In genomic region chr11:119030329-119031047, GRCh38 we compare ENCODE assay signal across 1 cellular context.
A peak's percentile ranks its signal among the peaks of the same experiment; 100 is the strongest.
TF ChIP-seq lines count a peak whose summit lies in the region.

Gene SLC37A4, minus strand, starts transcription at chr11:119030877.

TF ChIP-seq in HepG2, 621 proteins besides CTCF, POLR2A, EP300 and RAD21 (continued from another document and continues in another):
- TF ChIP-seq ETV6 (CRISPR knock-in tag; conservative IDR thresholded peaks at IDR 0.05) (no peak), NFRKB (IDR thresholded peaks at IDR 0.05) (no peak), MLXIP (CRISPR knock-in tag; IDR thresholded peaks at IDR 0.05; ENCODE audit: borderline replicate concordance) (0 out of 2 replicates have a peak, but pooled peaks have one; percentile 7), RCOR2 (CRISPR knock-in tag; IDR thresholded peaks at IDR 0.05) (0 out of 2 replicates have a peak, but pooled peaks have one; percentile 61), SP5 (CRISPR knock-in tag; IDR thresholded peaks at IDR 0.05; ENCODE audit: borderline replicate concordance, low read depth) (peak; percentile 86; the same call in 1 of the 2 replicates), ZNF780A (CRISPR knock-in tag; IDR thresholded peaks at IDR 0.05) (no peak), TERF1 (CRISPR knock-in tag; IDR thresholded peaks at IDR 0.05) (no peak), IKZF1 (IDR thresholded peaks at IDR 0.05) (no peak), ZNF30 (CRISPR knock-in tag; IDR thresholded peaks at IDR 0.05) (no peak), SAP130 (CRISPR knock-in tag; IDR thresholded peaks at IDR 0.05; ENCODE audit: low read depth) (peak; percentile 87), ZNF3 (CRISPR knock-in tag; IDR thresholded peaks at IDR 0.05) (no peak; the same call in 1 of the 2 replicates), ZNF17 (CRISPR knock-in tag; IDR thresholded peaks at IDR 0.05) (no peak), SMC3 (IDR thresholded peaks at IDR 0.05; ENCODE audit: low read length) (no peak), ZMYM2 (CRISPR knock-in tag; IDR thresholded peaks at IDR 0.05) (peak; percentile 77), ZNF430 (CRISPR knock-in tag; IDR thresholded peaks at IDR 0.05) (peak; percentile 76; the same call in 1 of the 2 replicates), E2F2 (CRISPR knock-in tag; IDR thresholded peaks at IDR 0.05; ENCODE audit: borderline replicate concordance) (no peak), MED13 (CRISPR knock-in tag; IDR thresholded peaks at IDR 0.05) (no peak; the same call in 1 of the 2 replicates), PAXIP1 (CRISPR knock-in tag; conservative IDR thresholded peaks at IDR 0.05) (peak; percentile 50), FLYWCH1 (CRISPR knock-in tag; IDR thresholded peaks at IDR 0.05) (no peak; the same call in 1 of the 2 replicates), KLF13 (CRISPR knock-in tag; IDR thresholded peaks at IDR 0.05) (0 out of 2 replicates have a peak, but pooled peaks have one; percentile 9), ZNF354B (CRISPR knock-in tag; IDR thresholded peaks at IDR 0.05) (no peak), GFI1 (CRISPR knock-in tag; IDR thresholded peaks at IDR 0.05; ENCODE audit: borderline replicate concordance) (no peak; the same call in 1 of the 2 replicates), ZXDC (CRISPR knock-in tag; IDR thresholded peaks at IDR 0.05) (peak; percentile 77; the same call in 1 of the 2 replicates), KMT2B (CRISPR knock-in tag; IDR thresholded peaks at IDR 0.05) (peak; percentile 82; the same call in 1 of the 2 replicates)
- TF ChIP-seq, protein P1, sequence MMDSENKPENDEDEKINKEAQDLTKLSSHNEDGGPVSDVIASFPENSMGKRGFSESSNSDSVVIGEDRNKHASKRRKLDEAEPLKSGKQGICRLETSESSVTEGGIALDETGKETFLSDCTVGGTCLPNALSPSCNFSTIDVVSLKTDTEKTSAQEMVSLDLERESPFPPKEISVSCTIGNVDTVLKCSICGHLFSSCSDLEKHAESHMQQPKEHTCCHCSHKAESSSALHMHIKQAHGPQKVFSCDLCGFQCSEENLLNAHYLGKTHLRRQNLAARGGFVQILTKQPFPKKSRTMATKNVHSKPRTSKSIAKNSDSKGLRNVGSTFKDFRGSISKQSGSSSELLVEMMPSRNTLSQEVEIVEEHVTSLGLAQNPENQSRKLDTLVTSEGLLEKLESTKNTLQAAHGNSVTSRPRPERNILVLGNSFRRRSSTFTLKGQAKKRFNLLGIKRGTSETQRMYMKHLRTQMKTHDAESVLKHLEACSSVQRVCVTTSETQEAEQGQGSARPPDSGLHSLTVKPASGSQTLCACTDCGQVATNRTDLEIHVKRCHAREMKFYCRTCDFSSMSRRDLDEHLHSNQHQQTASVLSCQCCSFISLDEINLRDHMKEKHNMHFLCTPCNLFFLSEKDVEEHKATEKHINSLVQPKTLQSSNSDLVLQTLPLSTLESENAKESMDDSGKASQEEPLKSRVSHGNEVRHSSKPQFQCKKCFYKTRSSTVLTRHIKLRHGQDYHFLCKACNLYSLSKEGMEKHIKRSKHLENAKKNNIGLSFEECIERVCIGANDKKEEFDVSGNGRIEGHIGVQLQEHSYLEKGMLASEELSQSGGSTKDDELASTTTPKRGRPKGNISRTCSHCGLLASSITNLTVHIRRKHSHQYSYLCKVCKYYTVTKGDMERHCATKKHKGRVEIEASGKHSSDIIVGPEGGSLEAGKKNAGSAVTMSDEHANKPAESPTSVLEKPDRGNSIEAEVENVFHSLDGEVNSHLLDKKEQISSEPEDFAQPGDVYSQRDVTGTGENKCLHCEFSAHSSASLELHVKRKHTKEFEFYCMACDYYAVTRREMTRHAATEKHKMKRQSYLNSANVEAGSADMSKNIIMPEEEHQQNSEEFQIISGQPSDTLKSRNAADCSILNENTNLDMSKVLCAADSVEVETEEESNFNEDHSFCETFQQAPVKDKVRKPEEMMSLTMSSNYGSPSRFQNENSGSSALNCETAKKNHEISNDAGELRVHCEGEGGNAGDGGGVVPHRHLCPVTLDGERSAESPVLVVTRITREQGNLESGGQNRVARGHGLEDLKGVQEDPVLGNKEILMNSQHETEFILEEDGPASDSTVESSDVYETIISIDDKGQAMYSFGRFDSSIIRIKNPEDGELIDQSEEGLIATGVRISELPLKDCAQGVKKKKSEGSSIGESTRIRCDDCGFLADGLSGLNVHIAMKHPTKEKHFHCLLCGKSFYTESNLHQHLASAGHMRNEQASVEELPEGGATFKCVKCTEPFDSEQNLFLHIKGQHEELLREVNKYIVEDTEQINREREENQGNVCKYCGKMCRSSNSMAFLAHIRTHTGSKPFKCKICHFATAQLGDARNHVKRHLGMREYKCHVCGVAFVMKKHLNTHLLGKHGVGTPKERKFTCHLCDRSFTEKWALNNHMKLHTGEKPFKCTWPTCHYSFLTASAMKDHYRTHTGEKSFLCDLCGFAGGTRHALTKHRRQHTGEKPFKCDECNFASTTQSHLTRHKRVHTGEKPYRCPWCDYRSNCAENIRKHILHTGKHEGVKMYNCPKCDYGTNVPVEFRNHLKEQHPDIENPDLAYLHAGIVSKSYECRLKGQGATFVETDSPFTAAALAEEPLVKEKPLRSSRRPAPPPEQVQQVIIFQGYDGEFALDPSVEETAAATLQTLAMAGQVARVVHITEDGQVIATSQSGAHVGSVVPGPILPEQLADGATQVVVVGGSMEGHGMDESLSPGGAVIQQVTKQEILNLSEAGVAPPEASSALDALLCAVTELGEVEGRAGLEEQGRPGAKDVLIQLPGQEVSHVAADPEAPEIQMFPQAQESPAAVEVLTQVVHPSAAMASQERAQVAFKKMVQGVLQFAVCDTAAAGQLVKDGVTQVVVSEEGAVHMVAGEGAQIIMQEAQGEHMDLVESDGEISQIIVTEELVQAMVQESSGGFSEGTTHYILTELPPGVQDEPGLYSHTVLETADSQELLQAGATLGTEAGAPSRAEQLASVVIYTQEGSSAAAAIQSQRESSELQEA (CRISPR knock-in tag; IDR thresholded peaks at IDR 0.05; ENCODE audit: not compliant biosample characterization): no peak
- TF ChIP-seq, protein P2, sequence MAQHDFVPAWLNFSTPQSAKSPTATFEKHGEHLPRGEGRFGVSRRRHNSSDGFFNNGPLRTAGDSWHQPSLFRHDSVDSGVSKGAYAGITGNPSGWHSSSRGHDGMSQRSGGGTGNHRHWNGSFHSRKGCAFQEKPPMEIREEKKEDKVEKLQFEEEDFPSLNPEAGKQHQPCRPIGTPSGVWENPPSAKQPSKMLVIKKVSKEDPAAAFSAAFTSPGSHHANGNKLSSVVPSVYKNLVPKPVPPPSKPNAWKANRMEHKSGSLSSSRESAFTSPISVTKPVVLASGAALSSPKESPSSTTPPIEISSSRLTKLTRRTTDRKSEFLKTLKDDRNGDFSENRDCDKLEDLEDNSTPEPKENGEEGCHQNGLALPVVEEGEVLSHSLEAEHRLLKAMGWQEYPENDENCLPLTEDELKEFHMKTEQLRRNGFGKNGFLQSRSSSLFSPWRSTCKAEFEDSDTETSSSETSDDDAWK (CRISPR knock-in tag; IDR thresholded peaks at IDR 0.05): no peak
- TF ChIP-seq, protein P3, sequence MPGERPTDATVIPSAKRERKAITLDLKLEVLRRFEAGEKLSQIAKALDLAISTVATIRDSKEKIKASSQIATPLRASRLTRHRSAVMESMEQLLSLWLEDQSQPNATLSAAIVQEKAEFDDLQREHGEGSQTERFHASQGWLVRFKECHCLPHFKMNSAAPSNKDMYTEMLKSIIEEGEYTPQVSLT (CRISPR knock-in tag; IDR thresholded peaks at IDR 0.05; ENCODE audit: borderline replicate concordance, low read depth): no peak
- TF ChIP-seq, protein P4, sequence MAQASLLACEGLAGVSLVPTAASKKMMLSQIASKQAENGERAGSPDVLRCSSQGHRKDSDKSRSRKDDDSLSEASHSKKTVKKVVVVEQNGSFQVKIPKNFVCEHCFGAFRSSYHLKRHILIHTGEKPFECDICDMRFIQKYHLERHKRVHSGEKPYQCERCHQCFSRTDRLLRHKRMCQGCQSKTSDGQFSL (CRISPR knock-in tag; IDR thresholded peaks at IDR 0.05): peak; percentile 69; the same call in 1 of the 2 replicates
